Comparison of ENCODE assay signal across 19 cellular contexts in the genomic region with DNA sequence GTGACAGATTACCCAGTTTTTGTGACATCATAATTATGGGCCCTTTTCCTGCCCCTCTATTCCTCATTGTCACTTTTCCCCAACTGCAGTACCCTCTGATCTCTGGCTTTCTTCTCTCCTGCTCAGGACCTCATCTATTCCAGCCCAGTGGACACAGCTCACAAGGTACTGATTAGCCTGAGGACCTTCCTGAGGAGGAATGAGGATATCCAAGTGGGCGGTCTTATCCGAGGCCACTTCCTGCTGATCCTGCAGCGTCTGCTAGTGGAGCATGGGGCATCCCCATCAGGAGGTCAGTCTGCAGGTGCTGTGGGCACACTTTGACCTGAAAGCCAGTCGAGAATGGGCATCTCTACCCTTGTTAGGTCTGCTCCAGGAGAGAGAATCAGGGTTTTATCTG. TPM values are rescaled to one million over a fixed set of nuclear protein-coding genes. Genes with fewer than 3 reads are reported as not detected.
DNase-seq lines count a peak whose midpoint lies in the region; ATAC-seq, FAIRE-seq and TF ChIP-seq lines count a peak whose summit lies in the region.
"Had no signal": no experiment of that assay in that cellular context is flagged by ENCODE, and none has a peak within 500 bp of the region (broad histone marks: within the 10 kb centered on the region; RNA-seq: fewer than 3 reads in every experiment).

No MANE protein-coding gene starts in this region.

- no peak overlapping the region for H3K27ac Mint-ChIP-seq in chondrocyte (ENCODE audit: unreplicated experiment)

- POLR2A ChIA-PET in HepG2 (lab: Yijun Ruan, JAX) (no interaction called here), K562 (lab: Yijun Ruan, JAX) (interaction anchor here (0.9 to 1.1 kb wide), 2 partner anchors 13 to 33 kb away, joined by 3 read pairs; no protein-coding TSS in a partner anchor)

- no peaks in the 10 kb centered on the region for H3K79me2 ChIP-seq in HepG2 (ENCODE audit: insufficient read depth, low read length)
- H3K79me2 ChIP-seq in K562 (ENCODE audit: control insufficient read depth, insufficient read depth, low read length) = no peaks in the 10 kb centered on the region

- H3K36me3 Mint-ChIP-seq in chondrocyte (ENCODE audit: low read depth) = no peaks in the 10 kb centered on the region

- no peaks in the 10 kb centered on the region for H3K27me3 Mint-ChIP-seq in chondrocyte (ENCODE audit: low read depth)

- no peak overlapping the region for H3K4me3 Mint-ChIP-seq in chondrocyte (ENCODE audit: unreplicated experiment)

- no peaks in the 10 kb centered on the region for H4K20me1 ChIP-seq in HepG2 (ENCODE audit: insufficient read depth, low read length)
- H4K20me1 ChIP-seq in K562 (replicated peaks; ENCODE audit: control insufficient read depth, insufficient read depth, low read length) = no peaks in the 10 kb centered on the region

- no peak overlapping the region for H3K4me2 ChIP-seq in HepG2 (ENCODE audit: low read depth, low read length)
- H3K4me2 ChIP-seq in K562 (ENCODE audit: insufficient read depth, low read length) = no peak overlapping the region
- H3K4me2 ChIP-seq: KMS-11 had no signal

- in situ Hi-C loops in HepG2 (cut with HindIII; ENCODE audit: extremely low pct_ligation_motif_present, low pct_unique_long_range_greater_than_20kb) = no loop called here
- in situ Hi-C loops in K562 (cut with MboI) = no loop called here

- ATAC-seq in HepG2 = no peak
- no peak for ATAC-seq in right lobe of liver
- ATAC-seq in K562 = no peak
- ATAC-seq in GM21447 (IDR thresholded peaks at IDR 0.05; ENCODE audit: unreplicated experiment) = no peak

- TF ChIP-seq RAD21 in HepG2 (CRISPR knock-in tag; IDR thresholded peaks at IDR 0.05) = no peak
- no peak for TF ChIP-seq RAD21 in K562 (CRISPR knock-in tag; conservative IDR thresholded peaks at IDR 0.05 in 1 of 2, IDR thresholded peaks at IDR 0.05 in 1 of 2)

- intact Hi-C loops in HepG2 (cut with micrococcal nuclease; ENCODE audit: unreplicated experiment) = no loop called here
- intact Hi-C loops in right lobe of liver (cut with DNase I) = no loop called here
- intact Hi-C loops in K562 (cut with micrococcal nuclease) = no loop called here
- intact Hi-C loops in spleen (cut with DNase I; ENCODE audit: low total_unique reads) = no loop called here

- no peak overlapping the region for H3K27ac ChIP-seq in HepG2 (ENCODE audit: extremely low read length, insufficient read depth, low read length)
- H3K27ac ChIP-seq in right lobe of liver = no peak overlapping the region
- H3K27ac ChIP-seq in K562 (ENCODE audit: extremely low read depth, low read depth, low read length) = no peak overlapping the region
- H3K27ac ChIP-seq in spleen = no peak overlapping the region
- H3K27ac ChIP-seq: KMS-11, Peyer's patch had no signal

- TF ChIP-seq POLR2A in HepG2 (IDR thresholded peaks at IDR 0.05; ENCODE audit: insufficient read depth in 1 of 2, low read depth in 2 of 2, low read length in 2 of 2) (no peak), right lobe of liver (IDR thresholded peaks at IDR 0.05) (no peak), K562 (conservative IDR thresholded peaks at IDR 0.05) (no peak), spleen (IDR thresholded peaks at IDR 0.05) (no peak)

- H3K36me3 ChIP-seq in HepG2 (replicated peaks in 1 of 2; ENCODE audit: control insufficient read depth in 1 of 2, insufficient read depth in 2 of 2, low read length in 2 of 2) = no peaks in the 10 kb centered on the region
- no peaks in the 10 kb centered on the region for H3K36me3 ChIP-seq in right lobe of liver
- no peaks in the 10 kb centered on the region for H3K36me3 ChIP-seq in K562 (ENCODE audit: control insufficient read depth, insufficient read depth, low read length)
- no peaks in the 10 kb centered on the region for H3K36me3 ChIP-seq in kidney epithelial cell (ENCODE audit: control insufficient read depth, insufficient read depth, low read length)
- H3K36me3 ChIP-seq in spleen = no peaks in the 10 kb centered on the region
- H3K36me3 ChIP-seq: Peyer's patch had no signal

- no peak for DNase-seq in HepG2 (ENCODE audit: low spot score)
- no peak for DNase-seq in right lobe of liver
- no peak for DNase-seq in K562 (ENCODE audit: extremely low read depth in 1 of 4, low spot score in 3 of 4)
- DNase-seq in kidney epithelial cell (ENCODE audit: low read depth) = no peak
- peak; percentile 24 for DNase-seq in spleen
- DNase-seq in chondrocyte (ENCODE audit: low spot score) = no peak
- no peak for DNase-seq in stimulated activated CD8-positive, alpha-beta memory T cell treated with anti-CD3 and anti-CD28 coated beads, Interleukin-4, amount 100 ng/mL, for 48 hours
- DNase-seq: 8988T, COR-L47, HCEC 1CT, MM.1S, NCI-H1105, NCI-H1694 treated with DMSO at 0.1 percent for 48 hours, NCI-H82, Peyer's patch, Right ventricle myocardium superior had no signal

- H3K9me1 ChIP-seq in K562 (ENCODE audit: control insufficient read depth, insufficient read depth, low read length) = no peaks in the 10 kb centered on the region

- no peaks in the 10 kb centered on the region for H3K9me3 ChIP-seq in HepG2 (ENCODE audit: low read length)
- H3K9me3 ChIP-seq in right lobe of liver = no peaks in the 10 kb centered on the region
- H3K9me3 ChIP-seq in K562 (replicated peaks; ENCODE audit: control insufficient read depth, insufficient read depth, low read depth, low read length) = no peaks in the 10 kb centered on the region
- no peaks in the 10 kb centered on the region for H3K9me3 ChIP-seq in spleen
- H3K9me3 ChIP-seq: Peyer's patch had no signal

- H3K4me1 ChIP-seq in HepG2 (ENCODE audit: insufficient read depth, low read length) (0 out of 2 replicates have a peak, but pooled peaks cover 5% of the 10 kb centered on the region), right lobe of liver (no peaks in the 10 kb centered on the region), K562 (replicated peaks in 1 of 2; ENCODE audit: control insufficient read depth in 2 of 2, insufficient read depth in 2 of 2, low read length in 2 of 2) (peaks cover 0 to 3% of the 10 kb centered on the region in 2 experiments; a peak in 1 of 5 replicates), spleen (peaks cover 4 to 11% (median 9%) of the 10 kb centered on the region in 6 donors)

- H3K9ac ChIP-seq in HepG2 (ENCODE audit: insufficient read depth, low read depth, low read length) = no peak overlapping the region
- H3K9ac ChIP-seq in K562 (ENCODE audit: insufficient read depth in 1 of 2, low read depth in 2 of 2, low read length in 2 of 2) = no peak overlapping the region
- H3K9ac ChIP-seq: KMS-11 had no signal

- CTCF ChIA-PET in HepG2 (lab: Yijun Ruan, JAX; ENCODE audit: low intra/inter-chr PET ratio, low total read pairs) (no interaction called here), K562 (lab: Yijun Ruan, JAX; ENCODE audit: low intra/inter-chr PET ratio) (no interaction called here)

- FAIRE-seq in HepG2 (lab: Jason Lieb, UNC) (no peak), K562 (lab: Jason Lieb, UNC) (no peak)
- FAIRE-seq: GM12892 had no signal

- no peak for TF ChIP-seq CTCF in HepG2 (CRISPR knock-in tag; IDR thresholded peaks at IDR 0.05)
- no peak for TF ChIP-seq CTCF in right lobe of liver (IDR thresholded peaks at IDR 0.05)
- TF ChIP-seq CTCF in K562 (IDR thresholded peaks at IDR 0.05 in 2 of 3, conservative IDR thresholded peaks at IDR 0.05 in 1 of 3; ENCODE audit: insufficient read depth in 2 of 3, low read depth in 1 of 3, low read length in 3 of 3) = no peak
- TF ChIP-seq CTCF in kidney epithelial cell (IDR thresholded peaks at IDR 0.05; ENCODE audit: insufficient read depth, low read length, poor library complexity, severe bottlenecking) = peak; percentile 25
- no peak for TF ChIP-seq CTCF in spleen (IDR thresholded peaks at IDR 0.05 in 8 of 11, conservative IDR thresholded peaks at IDR 0.05 in 3 of 11)
- no peak for TF ChIP-seq CTCF in chondrocyte (IDR thresholded peaks at IDR 0.05)

- H3K27me3 ChIP-seq in HepG2 (ENCODE audit: control insufficient read depth in 1 of 2, insufficient read depth in 2 of 2, low read length in 2 of 2) (no peaks in the 10 kb centered on the region; a peak in 3 of 5 replicates), right lobe of liver (no peaks in the 10 kb centered on the region), K562 (ENCODE audit: control insufficient read depth in 2 of 2, insufficient read depth in 2 of 2, low read length in 2 of 2) (no peaks in the 10 kb centered on the region), kidney epithelial cell (ENCODE audit: control insufficient read depth, insufficient read depth, low read length) (no peaks in the 10 kb centered on the region), spleen (replicated peaks in 1 of 7) (no peaks in the 10 kb centered on the region)
- H3K27me3 ChIP-seq: Peyer's patch had no signal

- H3K9me3 Mint-ChIP-seq in chondrocyte (ENCODE audit: low read depth) = no peaks in the 10 kb centered on the region

- no TSS peak for BruUV-seq in HepG2 (replicated peaks; lab: Mats Ljungman, UMichigan)
- no TSS peak for BruUV-seq in K562 (replicated peaks; lab: Mats Ljungman, UMichigan)

- H2AFZ ChIP-seq in HepG2 (ENCODE audit: low read length) (no peak overlapping the region), K562 (ENCODE audit: low read depth, low read length) (0 out of 2 replicates have a peak overlapping the region, but pooled peaks have one; percentile 19)

- TF ChIP-seq EP300 in HepG2 (IDR thresholded peaks at IDR 0.05; ENCODE audit: low read depth in 2 of 2, low read length in 2 of 2) (no peak), HepG2 (CRISPR knock-in tag; IDR thresholded peaks at IDR 0.05; ENCODE audit: borderline replicate concordance) (no peak), K562 (IDR thresholded peaks at IDR 0.05; ENCODE audit: low read length) (no peak)

- no peak overlapping the region for H3K4me3 ChIP-seq in HepG2 (replicated peaks in 1 of 3; ENCODE audit: insufficient read depth in 1 of 3, low read depth in 2 of 3, low read length in 3 of 3)
- no peak overlapping the region for H3K4me3 ChIP-seq in right lobe of liver
- no peak overlapping the region for H3K4me3 ChIP-seq in K562
- no peak overlapping the region for H3K4me3 ChIP-seq in kidney epithelial cell (ENCODE audit: low read depth, low read length)
- H3K4me3 ChIP-seq in spleen = no peak overlapping the region
- H3K4me3 ChIP-seq: Peyer's patch had no signal

- H3K4me1 Mint-ChIP-seq in chondrocyte (ENCODE audit: low read depth) = no peaks in the 10 kb centered on the region

- WGBS in HepG2 (ENCODE audit: low lambda C conversion rate) = 45% methylated on average over 4 of the region's 4 CpGs
- 100% methylated on average over 1 of the region's 4 CpGs for WGBS in right lobe of liver (ENCODE audit: insufficient coverage, low coverage, low lambda C conversion rate, missing lambda C conversion rate)
- 22% methylated on average over 4 of the region's 4 CpGs for WGBS in K562 (ENCODE audit: insufficient coverage, low coverage, missing lambda C conversion rate)
- WGBS in spleen, 5 donors = 55 to 75% (median 65%) methylated on average over 4 of the region's 4 CpGs

RNA-seq across cellular contexts. Expression of a gene that starts 24.5 kb away (rescaled TPM):
- 11.3 and 17.4 TPM in 2 replicates for total RNA-seq in HepG2 (2016; rRNA removed; fragmentation: Illumina TruSeq; extraction: Trizol)
- total RNA-seq in HepG2 (2016; cell fraction: cytosol; rRNA removed; fragmentation: Illumina TruSeq; extraction: Trizol; ENCODE audit: low read depth) = 40.7 and 41.5 TPM in 2 replicates
- total RNA-seq in HepG2 (2016; cell fraction: insoluble cytoplasmic fraction; rRNA removed; fragmentation: Illumina TruSeq; extraction: Trizol) = 11.5 and 17.3 TPM in 2 replicates
- 12.5 and 13.5 TPM in 2 replicates for total RNA-seq in HepG2 (2016; cell fraction: membrane; rRNA removed; fragmentation: Illumina TruSeq; extraction: Trizol)
- 21.6 and 24.7 TPM in 2 replicates for total RNA-seq in HepG2 (2016; cell fraction: nucleus; rRNA removed; fragmentation: Illumina TruSeq; extraction: Trizol)
- polyA plus RNA-seq in HepG2 (2011; rRNA removed) = 4.8 and 5.6 TPM in 2 replicates
- 3.7 and 5.6 TPM in 2 replicates for polyA plus RNA-seq in HepG2 (2011; cell fraction: cytosol; rRNA removed)
- polyA plus RNA-seq in HepG2 (2011; cell fraction: nucleus; rRNA removed) = 6.9 and 7.1 TPM in 2 replicates
- 2.7 and 2.8 TPM in 2 replicates for polyA plus RNA-seq in HepG2 (2012)
- 1.8 and 2.0 TPM in 2 replicates for polyA plus RNA-seq in HepG2 (2016; cell fraction: cytosol; fragmentation: Illumina TruSeq; extraction: Trizol; ENCODE audit: low read depth)
- 4.4 TPM in 2 replicates for polyA plus RNA-seq in HepG2 (2016; cell fraction: insoluble cytoplasmic fraction; fragmentation: Illumina TruSeq; extraction: Trizol; ENCODE audit: low read depth)
- 2.2 and 2.7 TPM in 2 replicates for polyA plus RNA-seq in HepG2 (2016; cell fraction: membrane; fragmentation: Illumina TruSeq; extraction: Trizol; ENCODE audit: low read depth)
- 18.6 and 19.9 TPM in 2 replicates for polyA plus RNA-seq in HepG2 (2016; cell fraction: nucleus; fragmentation: Illumina TruSeq; extraction: Trizol; ENCODE audit: insufficient read depth, low read depth)
- polyA minus RNA-seq in HepG2 (2011; rRNA and poly(A)+ RNA removed; ENCODE audit: low replicate concordance) = 14.6 and 21.4 TPM in 2 replicates
- 9.4 and 9.7 TPM in 2 replicates for polyA minus RNA-seq in HepG2 (2011; cell fraction: cytosol; rRNA and poly(A)+ RNA removed)
- 6.3 and 8.3 TPM in 2 replicates for polyA minus RNA-seq in HepG2 (2011; cell fraction: nucleus; rRNA and poly(A)+ RNA removed)
- total RNA-seq in right lobe of liver = 1 to 10 TPM; 2.6 to 5.2 (median 3.4) TPM
- total RNA-seq in K562 (2011; cell fraction: chromatin; rRNA removed; ENCODE audit: low replicate concordance) = 11.6 and 24.3 TPM in 2 replicates
- 22.4 and 24.5 TPM in 2 replicates for total RNA-seq in K562 (2011; cell fraction: nucleolus; rRNA removed)
- total RNA-seq in K562 (2011; cell fraction: nucleoplasm; rRNA removed) = 18.8 and 20.0 TPM in 2 replicates
- total RNA-seq in K562 (2014; rRNA removed) = 6.9 and 11.7 TPM in 2 replicates
- 6.3 and 7.7 TPM in 2 replicates for total RNA-seq in K562 (2014; rRNA removed; fragmentation: Illumina TruSeq; extraction: Trizol)
- 9.2 and 9.5 TPM in 2 replicates for total RNA-seq in K562 (2015; rRNA removed; fragmentation: Illumina TruSeq; extraction: Trizol)
- total RNA-seq in K562 (2021) = 11.9 and 12.4 TPM in 2 replicates
- 5.0 and 5.1 TPM in 2 replicates for polyA plus RNA-seq in K562 (2011; rRNA removed)
- 5.5 and 6.0 TPM in 2 replicates for polyA plus RNA-seq in K562 (2011; cell fraction: cytosol; rRNA removed)
- 3.8 and 5.5 TPM in 2 replicates for polyA plus RNA-seq in K562 (2011; cell fraction: nucleus; rRNA removed)
- polyA plus RNA-seq in K562 (2012) = 2.4 and 3.0 TPM in 2 replicates
- polyA plus RNA-seq in K562 (2014; fragmentation: Illumina TruSeq; extraction: Trizol) = 4.2 and 5.3 TPM in 2 replicates
- polyA plus RNA-seq in K562 (2014; fragmentation: Nextera tagmentation; extraction: Ambion mirVana) = under 1 TPM; 0.56 to 0.99 TPM
- polyA plus RNA-seq in K562 (2014; rRNA removed) = 5.2 and 6.8 TPM in 2 replicates
- 13.2 and 19.0 TPM in 2 replicates for polyA minus RNA-seq in K562 (2011; rRNA and poly(A)+ RNA removed)
- 14.0 and 14.1 TPM in 2 replicates for polyA minus RNA-seq in K562 (2011; cell fraction: cytosol; rRNA and poly(A)+ RNA removed)
- polyA minus RNA-seq in K562 (2011; cell fraction: nucleus; rRNA and poly(A)+ RNA removed) = 7.5 and 9.2 TPM in 2 replicates
- total RNA-seq in kidney epithelial cell = 10.3 and 13.3 TPM in 2 replicates
- 10 to 100 TPM in 3 of 7 donors, 1 to 10 TPM in 4; 8.9 to 11.8 (median 10.0) TPM for total RNA-seq in spleen
- 1 to 10 TPM in 2 of 3 donors, under 1 TPM in 1; 0.54 to 2.4 (median 1.2) TPM for polyA plus RNA-seq in spleen
- total RNA-seq in chondrocyte = 6.6 to 10.1 TPM (median 7.0 TPM) in 3 replicates

RNA-seq across cellular contexts. Expression of a gene that starts 56.9 kb away (rescaled TPM):
- total RNA-seq in HepG2 (2016; rRNA removed; fragmentation: Illumina TruSeq; extraction: Trizol) (30.2 and 53.8 TPM in 2 replicates), right lobe of liver (10 to 100 TPM; 26.7 to 63.4 (median 37.2) TPM), K562 (2014; rRNA removed) (26.6 and 38.5 TPM in 2 replicates), K562 (2014; rRNA removed; fragmentation: Illumina TruSeq; extraction: Trizol) (26.9 and 27.2 TPM in 2 replicates), K562 (2015; rRNA removed; fragmentation: Illumina TruSeq; extraction: Trizol) (22.4 and 24.8 TPM in 2 replicates), K562 (2021) (73.9 and 84.2 TPM in 2 replicates), kidney epithelial cell (108 and 133 TPM in 2 replicates), spleen (100 to 1,000 TPM in 1 of 7 donors, 10 to 100 TPM in 6; 47.6 to 104 (median 64.0) TPM), chondrocyte (91.3 to 106 TPM (median 100 TPM) in 3 replicates)
- total RNA-seq in HepG2 (2016; cell fraction: cytosol; rRNA removed; fragmentation: Illumina TruSeq; extraction: Trizol; ENCODE audit: low read depth) = 14.0 and 16.6 TPM in 2 replicates
- 28.0 and 53.2 TPM in 2 replicates for total RNA-seq in HepG2 (2016; cell fraction: insoluble cytoplasmic fraction; rRNA removed; fragmentation: Illumina TruSeq; extraction: Trizol)
- total RNA-seq in HepG2 (2016; cell fraction: membrane; rRNA removed; fragmentation: Illumina TruSeq; extraction: Trizol) = 33.3 and 36.0 TPM in 2 replicates
- total RNA-seq in HepG2 (2016; cell fraction: nucleus; rRNA removed; fragmentation: Illumina TruSeq; extraction: Trizol) = 57.4 and 66.5 TPM in 2 replicates
- polyA plus RNA-seq in HepG2 (2011; rRNA removed) (72.6 and 108 TPM in 2 replicates), K562 (2011; rRNA removed) (55.3 and 89.8 TPM in 2 replicates), K562 (2014; fragmentation: Illumina TruSeq; extraction: Trizol) (64.5 and 74.3 TPM in 2 replicates), K562 (2014; fragmentation: Nextera tagmentation; extraction: Ambion mirVana) (1 to 10 TPM; 1.1 TPM), K562 (2014; rRNA removed) (62.8 and 63.9 TPM in 2 replicates), spleen (10 to 100 TPM; 19.4 to 49.4 (median 29.7) TPM)
- polyA plus RNA-seq in HepG2 (2011; cell fraction: cytosol; rRNA removed) = 70.5 and 75.9 TPM in 2 replicates
- 163 and 208 TPM in 2 replicates for polyA plus RNA-seq in HepG2 (2011; cell fraction: nucleus; rRNA removed)
- polyA plus RNA-seq in HepG2 (2012) = 109 and 143 TPM in 2 replicates
- 6.9 and 7.8 TPM in 2 replicates for polyA plus RNA-seq in HepG2 (2016; cell fraction: cytosol; fragmentation: Illumina TruSeq; extraction: Trizol; ENCODE audit: low read depth)
- 26.3 and 34.3 TPM in 2 replicates for polyA plus RNA-seq in HepG2 (2016; cell fraction: insoluble cytoplasmic fraction; fragmentation: Illumina TruSeq; extraction: Trizol; ENCODE audit: low read depth)
- 19.9 and 23.8 TPM in 2 replicates for polyA plus RNA-seq in HepG2 (2016; cell fraction: membrane; fragmentation: Illumina TruSeq; extraction: Trizol; ENCODE audit: low read depth)
- 92.3 and 92.9 TPM in 2 replicates for polyA plus RNA-seq in HepG2 (2016; cell fraction: nucleus; fragmentation: Illumina TruSeq; extraction: Trizol; ENCODE audit: insufficient read depth, low read depth)
- polyA minus RNA-seq in HepG2 (2011; rRNA and poly(A)+ RNA removed; ENCODE audit: low replicate concordance) = 105 and 167 TPM in 2 replicates
- polyA minus RNA-seq in HepG2 (2011; cell fraction: cytosol; rRNA and poly(A)+ RNA removed) = 56.3 and 97.6 TPM in 2 replicates
- 62.8 and 87.4 TPM in 2 replicates for polyA minus RNA-seq in HepG2 (2011; cell fraction: nucleus; rRNA and poly(A)+ RNA removed)
- total RNA-seq in K562 (2011; cell fraction: chromatin; rRNA removed; ENCODE audit: low replicate concordance) = 399 and 583 TPM in 2 replicates
- total RNA-seq in K562 (2011; cell fraction: nucleolus; rRNA removed) = 378 and 395 TPM in 2 replicates
- 386 and 451 TPM in 2 replicates for total RNA-seq in K562 (2011; cell fraction: nucleoplasm; rRNA removed)
- 94.7 and 107 TPM in 2 replicates for polyA plus RNA-seq in K562 (2011; cell fraction: cytosol; rRNA removed)
- 167 and 200 TPM in 2 replicates for polyA plus RNA-seq in K562 (2011; cell fraction: nucleus; rRNA removed)
- polyA plus RNA-seq in K562 (2012) = 57.0 and 119 TPM in 2 replicates
- polyA minus RNA-seq in K562 (2011; rRNA and poly(A)+ RNA removed) = 76.8 and 96.3 TPM in 2 replicates
- 59.7 and 96.8 TPM in 2 replicates for polyA minus RNA-seq in K562 (2011; cell fraction: cytosol; rRNA and poly(A)+ RNA removed)
- 55.1 and 75.6 TPM in 2 replicates for polyA minus RNA-seq in K562 (2011; cell fraction: nucleus; rRNA and poly(A)+ RNA removed)
